ENCODE assay signal across 31 cellular contexts in genomic region chr5:13322769-13323168, GRCh38.
"Had no signal": no experiment of that assay in that cellular context is flagged by ENCODE, and none has a peak within 500 bp of the region (broad histone marks: within the 10 kb centered on the region; RNA-seq: fewer than 3 reads in every experiment).

No MANE protein-coding gene starts in this region.

- H3K9ac ChIP-seq: neural progenitor cell had no signal

- H3K36me3 Mint-ChIP-seq: naive thymus-derived CD4-positive, alpha-beta T cell; natural killer cell; neural progenitor cell; stimulated activated memory B cell treated with anti-CD40 and anti-IgM and Interleukin-4, amounts not matched to agents 10 μg/mL and 1 μg/mL and 100 μg/mL, for 72 hours had no signal

- H3K9me3 ChIP-seq: pancreas, prostate gland, right lobe of liver, suprapubic skin, testis, tibial artery, upper lobe of right lung, uterus had no signal

- H3K4me1 ChIP-seq: neural progenitor cell, pancreas, prostate gland, right lobe of liver, sigmoid colon, spleen, suprapubic skin, testis, tibial artery, transverse colon, upper lobe of right lung, uterus had no signal

- ATAC-seq: naive thymus-derived CD4-positive, alpha-beta T cell; natural killer cell; pancreas; right cardiac atrium; right lobe of liver; stimulated activated memory B cell treated with anti-CD40 and anti-IgM and Interleukin-4, amounts not matched to agents 10 μg/mL and 1 μg/mL and 100 μg/mL, for 72 hours; stimulated activated naive CD8-positive, alpha-beta T cell treated with anti-CD3 and anti-CD28 coated beads, Interleukin-15, amount 100 ng/mL, for 72 hours; stimulated activated naive CD8-positive, alpha-beta T cell treated with anti-CD3 and anti-CD28 coated beads, Interleukin-15, Interleukin-2, amounts not matched to agents 100 U/mL and 50 U/mL, for 24 hours; upper lobe of right lung had no signal

- FAIRE-seq: pancreas had no signal

- H3K4me3 Mint-ChIP-seq: naive thymus-derived CD4-positive, alpha-beta T cell; natural killer cell; nephron; neural progenitor cell; stimulated activated memory B cell treated with anti-CD40 and anti-IgM and Interleukin-4, amounts not matched to agents 10 μg/mL and 1 μg/mL and 100 μg/mL, for 72 hours; stimulated activated naive CD8-positive, alpha-beta T cell treated with anti-CD3 and anti-CD28 coated beads, Interleukin-15, amount 100 ng/mL, for 72 hours; type B pancreatic cell had no signal

- H3K27ac ChIP-seq: neural progenitor cell, pancreas, prostate gland, right lobe of liver, sigmoid colon, skin epidermis, spleen, suprapubic skin, testis, tibial artery, transverse colon, upper lobe of right lung, uterus had no signal

- H2AFZ ChIP-seq: neural progenitor cell had no signal

- H3K4me2 ChIP-seq: neural progenitor cell, smooth muscle cell had no signal

- H3K4me1 Mint-ChIP-seq: naive thymus-derived CD4-positive, alpha-beta T cell; natural killer cell; nephron; stimulated activated memory B cell treated with anti-CD40 and anti-IgM and Interleukin-4, amounts not matched to agents 10 μg/mL and 1 μg/mL and 100 μg/mL, for 72 hours; stimulated activated naive CD8-positive, alpha-beta T cell treated with anti-CD3 and anti-CD28 coated beads, Interleukin-15, amount 100 ng/mL, for 72 hours had no signal

- H3K27ac Mint-ChIP-seq: naive thymus-derived CD4-positive, alpha-beta T cell; natural killer cell; nephron; neural progenitor cell; stimulated activated memory B cell treated with anti-CD40 and anti-IgM and Interleukin-4, amounts not matched to agents 10 μg/mL and 1 μg/mL and 100 μg/mL, for 72 hours; stimulated activated naive CD8-positive, alpha-beta T cell treated with anti-CD3 and anti-CD28 coated beads, Interleukin-15, amount 100 ng/mL, for 72 hours; type B pancreatic cell had no signal

- H3K4me3 ChIP-seq: neural progenitor cell, pancreas, prostate gland, right lobe of liver, sigmoid colon, skin epidermis, smooth muscle cell, spleen, suprapubic skin, testis, tibial artery, transverse colon, upper lobe of right lung, uterus had no signal

- H3K27me3 Mint-ChIP-seq: naive thymus-derived CD4-positive, alpha-beta T cell; stimulated activated memory B cell treated with anti-CD40 and anti-IgM and Interleukin-4, amounts not matched to agents 10 μg/mL and 1 μg/mL and 100 μg/mL, for 72 hours; stimulated activated naive CD8-positive, alpha-beta T cell treated with anti-CD3 and anti-CD28 coated beads, Interleukin-15, amount 100 ng/mL, for 72 hours; type B pancreatic cell had no signal

- H3K27me3 ChIP-seq: neural progenitor cell, pancreas, right lobe of liver, sigmoid colon, spleen, suprapubic skin, testis, tibial artery, transverse colon, upper lobe of right lung, uterus had no signal

- H3K36me3 ChIP-seq: neural progenitor cell, pancreas, prostate gland, right lobe of liver, sigmoid colon, spleen, suprapubic skin, tibial artery, transverse colon, upper lobe of right lung, uterus had no signal

- H3K9me3 Mint-ChIP-seq: nephron, type B pancreatic cell had no signal

- DNase-seq: naive thymus-derived CD4-positive, alpha-beta T cell; natural killer cell; occipital lobe; pancreas; retina; right cardiac atrium; right lobe of liver; sigmoid colon; spleen; stimulated activated CD4-positive, alpha-beta T cell treated with anti-CD3 and anti-CD28 coated beads, Interleukin-12 subunit alpha, Interleukin-12 subunit beta, amount 100 ng/mL, for 4 hours; stimulated activated CD4-positive, alpha-beta T cell treated with anti-CD3 and anti-CD28 coated beads, Interleukin-1b, Interleukin-23, amount 100 ng/mL, for 48 hours; stimulated activated CD4-positive, alpha-beta T cell treated with anti-CD3 and anti-CD28 coated beads, Interleukin-4, amount 100 ng/mL, for 1 hour; stimulated activated CD4-positive, alpha-beta T cell treated with anti-CD3 and anti-CD28 coated beads, Interleukin-4, amount 100 ng/mL, for 4 hours; stimulated activated CD8-positive, alpha-beta memory T cell treated with anti-CD3 and anti-CD28 coated beads, Interleukin-4, amount 100 ng/mL, for 48 hours; stimulated activated naive CD4-positive, alpha-beta T cell; stimulated activated naive CD8-positive, alpha-beta T cell treated with anti-CD3 and anti-CD28 coated beads, Interleukin-15, amount 100 ng/mL, for 72 hours; stimulated activated naive CD8-positive, alpha-beta T cell treated with anti-CD3 and anti-CD28 coated beads, Interleukin-15, Interleukin-2, amounts not matched to agents 100 U/mL and 50 U/mL, for 24 hours; substantia nigra; testis; tibial artery; transverse colon; upper lobe of right lung; uterus had no signal
